Comparison of ENCODE assay signal across 19 cellular contexts in genomic region chr3:127616836-127617605, GRCh38. TPM values are rescaled to one million over a fixed set of nuclear protein-coding genes. Genes with fewer than 3 reads are reported as not detected.
DNase-seq lines count a peak whose midpoint lies in the region; ATAC-seq, FAIRE-seq and TF ChIP-seq lines count a peak whose summit lies in the region.
"Had no signal": no experiment of that assay in that cellular context is flagged by ENCODE, and none has a peak within 500 bp of the region (broad histone marks: within the 10 kb centered on the region; RNA-seq: fewer than 3 reads in every experiment).

No MANE protein-coding gene starts in this region.

- FAIRE-seq in K562 (lab: Jason Lieb, UNC) (no peak), kidney (lab: Jason Lieb, UNC) (no peak)
- FAIRE-seq: GM12891, GM18507 had no signal

- H3K79me2 ChIP-seq in K562 (ENCODE audit: control insufficient read depth, insufficient read depth, low read length): no peaks in the 10 kb centered on the region; the same call in 2 of the 3 replicates

- DNase-seq in activated naive CD4-positive, alpha-beta T cell treated with anti-CD3 and anti-CD28 coated beads, Interleukin-2, amount 50 U/mL, for 72 hours (ENCODE audit: low spot score in 2 of 2): no peak
- no peak for DNase-seq in activated naive CD4-positive, alpha-beta T cell treated with anti-CD3 and anti-CD28 coated beads for 36 hours
- DNase-seq in K562 (ENCODE audit: extremely low read depth in 1 of 4, low spot score in 3 of 4): no peak
- DNase-seq in kidney: peak; percentile 47
- no peak for DNase-seq in stimulated activated naive B cell treated with anti-CD40 and anti-IgM and Interleukin-4, amounts not matched to agents 10 μg/mL and 1 μg/mL and 100 μg/mL, for 72 hours
- no peak for DNase-seq in right atrium auricular region (ENCODE audit: low spot score)
- DNase-seq in ureter (ENCODE audit: low spot score): no peak
- DNase-seq: C1 segment of cervical spinal cord; Calu3; CD4-positive, alpha-beta memory T cell; COR-L47; DMS53; DMS79 treated with DMSO at 0.1 percent for 48 hours; GF-D8; GOT3; H7; HCEC 1CT had no signal

- no peak for TF ChIP-seq RAD21 in K562 (CRISPR knock-in tag; conservative IDR thresholded peaks at IDR 0.05 in 1 of 2, IDR thresholded peaks at IDR 0.05 in 1 of 2)

- no peak for TF ChIP-seq POLR2A in K562 (conservative IDR thresholded peaks at IDR 0.05)

- ATAC-seq in activated naive CD4-positive, alpha-beta T cell treated with anti-CD3 and anti-CD28 coated beads, Interleukin-2, amount 50 U/mL, for 72 hours: no peak
- no peak for ATAC-seq in K562
- ATAC-seq in stimulated activated naive B cell treated with anti-CD40 and anti-IgM and Interleukin-4, amounts not matched to agents 10 μg/mL and 1 μg/mL and 100 μg/mL, for 72 hours (replicated peaks): no peak

- TF ChIP-seq EP300 in K562 (IDR thresholded peaks at IDR 0.05; ENCODE audit: low read length): no peak

- intact Hi-C loops in activated naive CD4-positive, alpha-beta T cell treated with anti-CD3 and anti-CD28 coated beads for 36 hours (cut with micrococcal nuclease): no loop called here
- intact Hi-C loops in K562 (cut with micrococcal nuclease) (no loop called here), kidney (cut with DNase I) (no loop called here)

- TF ChIP-seq CTCF in K562 (IDR thresholded peaks at IDR 0.05 in 2 of 3, conservative IDR thresholded peaks at IDR 0.05 in 1 of 3; ENCODE audit: insufficient read depth in 2 of 3, low read depth in 1 of 3, low read length in 3 of 3) (no peak), kidney (IDR thresholded peaks at IDR 0.05; ENCODE audit: borderline replicate concordance, extremely low read depth, insufficient read depth) (no peak), right atrium auricular region (IDR thresholded peaks at IDR 0.05) (no peak)

- H3K4me1 ChIP-seq in K562 (replicated peaks in 1 of 2; ENCODE audit: control insufficient read depth in 2 of 2, insufficient read depth in 2 of 2, low read length in 2 of 2) (no peaks in the 10 kb centered on the region), kidney (ENCODE audit: control insufficient read depth in 1 of 2, insufficient read depth in 1 of 2, low read depth in 1 of 2, low read length in 2 of 2) (no peaks in the 10 kb centered on the region), right atrium auricular region (no peaks in the 10 kb centered on the region)

- H2AFZ ChIP-seq in K562 (ENCODE audit: low read depth, low read length): no peak overlapping the region

- POLR2A ChIA-PET in K562 (lab: Yijun Ruan, JAX): no interaction called here

- no peaks in the 10 kb centered on the region for H3K4me1 Mint-ChIP-seq in activated naive CD4-positive, alpha-beta T cell treated with anti-CD3 and anti-CD28 coated beads for 36 hours (ENCODE audit: low read depth)
- H3K4me1 Mint-ChIP-seq in stimulated activated naive B cell treated with anti-CD40 and anti-IgM and Interleukin-4, amounts not matched to agents 10 μg/mL and 1 μg/mL and 100 μg/mL, for 72 hours: peaks cover 0 to 4% of the 10 kb centered on the region in 2 donors
- H3K4me1 Mint-ChIP-seq: CD4-positive, alpha-beta memory T cell had no signal

- no TSS peak for BruUV-seq in K562 (replicated peaks; lab: Mats Ljungman, UMichigan)

- no peaks in the 10 kb centered on the region for H3K27me3 ChIP-seq in K562 (ENCODE audit: control insufficient read depth in 2 of 2, insufficient read depth in 2 of 2, low read length in 2 of 2)
- H3K27me3 ChIP-seq in right atrium auricular region: no peaks in the 10 kb centered on the region

- H3K36me3 ChIP-seq in K562 (ENCODE audit: control insufficient read depth, insufficient read depth, low read length) (peaks cover 97% of the 10 kb centered on the region; the same call in 2 of the 3 replicates), kidney (ENCODE audit: control insufficient read depth in 1 of 2, insufficient read depth in 2 of 2, low read length in 2 of 2) (peaks cover 0 to 6% of the 10 kb centered on the region in 2 donors), right atrium auricular region (no peaks in the 10 kb centered on the region)

- H3K27me3 Mint-ChIP-seq in activated naive CD4-positive, alpha-beta T cell treated with anti-CD3 and anti-CD28 coated beads for 36 hours (ENCODE audit: low read depth): no peaks in the 10 kb centered on the region
- H3K27me3 Mint-ChIP-seq in stimulated activated naive B cell treated with anti-CD40 and anti-IgM and Interleukin-4, amounts not matched to agents 10 μg/mL and 1 μg/mL and 100 μg/mL, for 72 hours: no peaks in the 10 kb centered on the region
- H3K27me3 Mint-ChIP-seq: CD4-positive, alpha-beta memory T cell had no signal

- H3K27ac ChIP-seq in K562 (ENCODE audit: extremely low read depth, low read depth, low read length) (no peak overlapping the region), kidney (ENCODE audit: low read depth in 2 of 2, low read length in 2 of 2) (no peak overlapping the region), right atrium auricular region (no peak overlapping the region)

- H3K4me3 ChIP-seq in K562: no peak overlapping the region
- no peak overlapping the region for H3K4me3 ChIP-seq in kidney (ENCODE audit: low read length in 2 of 2)
- H3K4me3 ChIP-seq in right atrium auricular region: no peak overlapping the region

- H3K9ac ChIP-seq in K562 (ENCODE audit: insufficient read depth in 1 of 2, low read depth in 2 of 2, low read length in 2 of 2): peak overlapping the region in 1 of 2 experiments; percentile 58; a peak in 1 of 4 replicates
- H3K9ac ChIP-seq in kidney (ENCODE audit: low read length in 2 of 2): no peak overlapping the region

- no peaks in the 10 kb centered on the region for H3K9me3 Mint-ChIP-seq in activated naive CD4-positive, alpha-beta T cell treated with anti-CD3 and anti-CD28 coated beads, Interleukin-2, amount 50 U/mL, for 72 hours
- H3K9me3 Mint-ChIP-seq in activated naive CD4-positive, alpha-beta T cell treated with anti-CD3 and anti-CD28 coated beads for 36 hours: no peaks in the 10 kb centered on the region
- no peaks in the 10 kb centered on the region for H3K9me3 Mint-ChIP-seq in stimulated activated naive B cell treated with anti-CD40 and anti-IgM and Interleukin-4, amounts not matched to agents 10 μg/mL and 1 μg/mL and 100 μg/mL, for 72 hours
- H3K9me3 Mint-ChIP-seq: CD4-positive, alpha-beta memory T cell had no signal

- H3K4me2 ChIP-seq in K562 (ENCODE audit: insufficient read depth, low read length): no peak overlapping the region

- H3K4me3 Mint-ChIP-seq in activated naive CD4-positive, alpha-beta T cell treated with anti-CD3 and anti-CD28 coated beads for 36 hours: no peak overlapping the region
- H3K4me3 Mint-ChIP-seq in stimulated activated naive B cell treated with anti-CD40 and anti-IgM and Interleukin-4, amounts not matched to agents 10 μg/mL and 1 μg/mL and 100 μg/mL, for 72 hours: no peak overlapping the region
- H3K4me3 Mint-ChIP-seq: CD4-positive, alpha-beta memory T cell had no signal

- CTCF ChIA-PET in activated naive CD4-positive, alpha-beta T cell treated with anti-CD3 and anti-CD28 coated beads for 36 hours (lab: Charles Lee): no interaction called here
- CTCF ChIA-PET in K562 (lab: Yijun Ruan, JAX; ENCODE audit: low intra/inter-chr PET ratio): no interaction called here

- H3K27ac Mint-ChIP-seq in activated naive CD4-positive, alpha-beta T cell treated with anti-CD3 and anti-CD28 coated beads, Interleukin-2, amount 50 U/mL, for 72 hours: peak overlapping the region; percentile 35 to 36
- no peak overlapping the region for H3K27ac Mint-ChIP-seq in activated naive CD4-positive, alpha-beta T cell treated with anti-CD3 and anti-CD28 coated beads for 36 hours
- peak overlapping the region; percentile 31 for H3K27ac Mint-ChIP-seq in stimulated activated naive B cell treated with anti-CD40 and anti-IgM and Interleukin-4, amounts not matched to agents 10 μg/mL and 1 μg/mL and 100 μg/mL, for 72 hours
- H3K27ac Mint-ChIP-seq: CD4-positive, alpha-beta memory T cell had no signal

- H4K20me1 ChIP-seq in K562 (replicated peaks; ENCODE audit: control insufficient read depth, insufficient read depth, low read length): no peaks in the 10 kb centered on the region; the same call in none of the 2 replicates

- no peaks in the 10 kb centered on the region for H3K9me3 ChIP-seq in K562 (replicated peaks; ENCODE audit: control insufficient read depth, insufficient read depth, low read depth, low read length)
- H3K9me3 ChIP-seq in kidney (ENCODE audit: control insufficient read depth in 1 of 2, low read length in 2 of 2): no peaks in the 10 kb centered on the region
- no peaks in the 10 kb centered on the region for H3K9me3 ChIP-seq in right atrium auricular region

- WGBS in K562 (ENCODE audit: insufficient coverage, low coverage, missing lambda C conversion rate): 95% methylated on average over 20 of the region's 26 CpGs

- no peaks in the 10 kb centered on the region for H3K9me1 ChIP-seq in K562 (ENCODE audit: control insufficient read depth, insufficient read depth, low read length)

- in situ Hi-C loops in K562 (cut with MboI): no loop called here

- peaks cover 58 to 83% of the 10 kb centered on the region in 2 donors for H3K36me3 Mint-ChIP-seq in activated naive CD4-positive, alpha-beta T cell treated with anti-CD3 and anti-CD28 coated beads, Interleukin-2, amount 50 U/mL, for 72 hours
- H3K36me3 Mint-ChIP-seq in activated naive CD4-positive, alpha-beta T cell treated with anti-CD3 and anti-CD28 coated beads for 36 hours (ENCODE audit: low read depth): peaks cover 81% of the 10 kb centered on the region
- H3K36me3 Mint-ChIP-seq in stimulated activated naive B cell treated with anti-CD40 and anti-IgM and Interleukin-4, amounts not matched to agents 10 μg/mL and 1 μg/mL and 100 μg/mL, for 72 hours: peaks cover 60 to 89% of the 10 kb centered on the region in 2 donors

RNA-seq across cellular contexts. Expression of gene PODXL2, which starts 12.0 kb away (rescaled TPM):
- total RNA-seq in activated naive CD4-positive, alpha-beta T cell treated with anti-CD3 and anti-CD28 coated beads, Interleukin-2, amount 50 U/mL, for 72 hours: 1 to 10 TPM in 1 of 2 donors, under 1 TPM in 1; 0.43 to 1.8 TPM
- 1 to 10 TPM in 1 of 2 experiments, under 1 TPM in 1; 0.98 to 1.1 TPM for total RNA-seq in activated naive CD4-positive, alpha-beta T cell treated with anti-CD3 and anti-CD28 coated beads for 36 hours
- total RNA-seq in K562 (2011; cell fraction: chromatin; rRNA removed; ENCODE audit: low replicate concordance): 17.2 and 34.9 TPM in 2 replicates
- 47.0 and 49.4 TPM in 2 replicates for total RNA-seq in K562 (2011; cell fraction: nucleolus; rRNA removed)
- total RNA-seq in K562 (2011; cell fraction: nucleoplasm; rRNA removed): 23.7 and 31.7 TPM in 2 replicates
- total RNA-seq in K562 (2014; rRNA removed) (52.5 and 59.1 TPM in 2 replicates), K562 (2014; rRNA removed; fragmentation: Illumina TruSeq; extraction: Trizol) (16.1 TPM in 2 replicates), K562 (2015; rRNA removed; fragmentation: Illumina TruSeq; extraction: Trizol) (21.9 and 22.3 TPM in 2 replicates), K562 (2021) (39.6 and 42.4 TPM in 2 replicates), kidney (7.4 TPM), right atrium auricular region (1 to 10 TPM; 1.9 to 2.9 TPM), ureter (15.9 TPM)
- polyA plus RNA-seq in K562 (2011; rRNA removed) (19.2 and 20.3 TPM in 2 replicates), K562 (2014; fragmentation: Illumina TruSeq; extraction: Trizol) (22.1 and 27.7 TPM in 2 replicates), K562 (2014; fragmentation: Nextera tagmentation; extraction: Ambion mirVana) (under 1 TPM; 0.03 to 0.07 TPM), K562 (2014; rRNA removed) (49.0 and 50.3 TPM in 2 replicates), kidney (ENCODE audit: insufficient read depth, low read depth, low replicate concordance) (10.5 TPM)
- polyA plus RNA-seq in K562 (2011; cell fraction: cytosol; rRNA removed): 19.5 and 45.6 TPM in 2 replicates
- 22.1 and 37.7 TPM in 2 replicates for polyA plus RNA-seq in K562 (2011; cell fraction: nucleus; rRNA removed)
- 18.9 and 20.5 TPM in 2 replicates for polyA plus RNA-seq in K562 (2012)
- 12.9 and 14.7 TPM in 2 replicates for polyA minus RNA-seq in K562 (2011; rRNA and poly(A)+ RNA removed)
- 16.8 and 18.6 TPM in 2 replicates for polyA minus RNA-seq in K562 (2011; cell fraction: cytosol; rRNA and poly(A)+ RNA removed)
- 9.6 and 11.8 TPM in 2 replicates for polyA minus RNA-seq in K562 (2011; cell fraction: nucleus; rRNA and poly(A)+ RNA removed)

RNA-seq across cellular contexts. Expression of gene MCM2, which starts 18.8 kb away (rescaled TPM):
- 100 to 1,000 TPM; 172 to 245 TPM for total RNA-seq in activated naive CD4-positive, alpha-beta T cell treated with anti-CD3 and anti-CD28 coated beads, Interleukin-2, amount 50 U/mL, for 72 hours
- 100 to 1,000 TPM; 250 to 259 TPM for total RNA-seq in activated naive CD4-positive, alpha-beta T cell treated with anti-CD3 and anti-CD28 coated beads for 36 hours
- total RNA-seq in K562 (2011; cell fraction: chromatin; rRNA removed; ENCODE audit: low replicate concordance): 47.8 and 103 TPM in 2 replicates
- total RNA-seq in K562 (2011; cell fraction: nucleolus; rRNA removed): 73.3 and 75.2 TPM in 2 replicates
- total RNA-seq in K562 (2011; cell fraction: nucleoplasm; rRNA removed): 58.3 and 58.7 TPM in 2 replicates
- total RNA-seq in K562 (2014; rRNA removed) (114 and 127 TPM in 2 replicates), K562 (2014; rRNA removed; fragmentation: Illumina TruSeq; extraction: Trizol) (42.8 and 53.3 TPM in 2 replicates), K562 (2015; rRNA removed; fragmentation: Illumina TruSeq; extraction: Trizol) (74.8 and 78.4 TPM in 2 replicates), K562 (2021) (132 and 139 TPM in 2 replicates), kidney (8.8 TPM), right atrium auricular region (1 to 10 TPM; 3.8 to 5.4 TPM), ureter (12.2 TPM)
- polyA plus RNA-seq in K562 (2011; rRNA removed) (85.3 and 107 TPM in 2 replicates), K562 (2014; fragmentation: Illumina TruSeq; extraction: Trizol) (67.5 and 83.1 TPM in 2 replicates), K562 (2014; fragmentation: Nextera tagmentation; extraction: Ambion mirVana) (1 to 10 TPM; 5.8 to 5.9 TPM), K562 (2014; rRNA removed) (76.5 and 83.7 TPM in 2 replicates), kidney (ENCODE audit: insufficient read depth, low read depth, low replicate concordance) (3.3 TPM)
- polyA plus RNA-seq in K562 (2011; cell fraction: cytosol; rRNA removed): 111 and 139 TPM in 2 replicates
- polyA plus RNA-seq in K562 (2011; cell fraction: nucleus; rRNA removed): 97.8 and 104 TPM in 2 replicates
- 69.7 and 85.9 TPM in 2 replicates for polyA plus RNA-seq in K562 (2012)
- 93.0 and 140 TPM in 2 replicates for polyA minus RNA-seq in K562 (2011; rRNA and poly(A)+ RNA removed)
- 127 and 131 TPM in 2 replicates for polyA minus RNA-seq in K562 (2011; cell fraction: cytosol; rRNA and poly(A)+ RNA removed)
- polyA minus RNA-seq in K562 (2011; cell fraction: nucleus; rRNA and poly(A)+ RNA removed): 35.5 and 49.1 TPM in 2 replicates

RNA-seq across cellular contexts. Expression of gene TPRA1, which starts 26.5 kb away (rescaled TPM):
- 10 to 100 TPM; 26.0 to 31.3 TPM for total RNA-seq in activated naive CD4-positive, alpha-beta T cell treated with anti-CD3 and anti-CD28 coated beads, Interleukin-2, amount 50 U/mL, for 72 hours
- 10 to 100 TPM; 15.1 to 15.9 TPM for total RNA-seq in activated naive CD4-positive, alpha-beta T cell treated with anti-CD3 and anti-CD28 coated beads for 36 hours
- total RNA-seq in K562 (2011; cell fraction: chromatin; rRNA removed; ENCODE audit: low replicate concordance): 9.3 and 35.1 TPM in 2 replicates
- 40.4 and 44.2 TPM in 2 replicates for total RNA-seq in K562 (2011; cell fraction: nucleolus; rRNA removed)
- total RNA-seq in K562 (2011; cell fraction: nucleoplasm; rRNA removed): 25.4 and 30.3 TPM in 2 replicates
- total RNA-seq in K562 (2014; rRNA removed) (18.6 and 23.2 TPM in 2 replicates), K562 (2014; rRNA removed; fragmentation: Illumina TruSeq; extraction: Trizol) (3.7 and 7.3 TPM in 2 replicates), K562 (2015; rRNA removed; fragmentation: Illumina TruSeq; extraction: Trizol) (9.2 and 10.3 TPM in 2 replicates), K562 (2021) (19.4 and 21.5 TPM in 2 replicates), kidney (36.4 TPM), right atrium auricular region (10 to 100 TPM; 24.0 to 27.3 TPM), ureter (30.5 TPM)
- polyA plus RNA-seq in K562 (2011; rRNA removed) (13.9 and 18.2 TPM in 2 replicates), K562 (2014; fragmentation: Illumina TruSeq; extraction: Trizol) (11.1 and 13.2 TPM in 2 replicates), K562 (2014; fragmentation: Nextera tagmentation; extraction: Ambion mirVana) (1 to 10 TPM in 1 of 2 experiments, under 1 TPM in 1; 0.66 to 1.4 TPM), K562 (2014; rRNA removed) (16.7 and 19.5 TPM in 2 replicates), kidney (ENCODE audit: insufficient read depth, low read depth, low replicate concordance) (35.4 TPM)
- polyA plus RNA-seq in K562 (2011; cell fraction: cytosol; rRNA removed): 26.2 and 45.0 TPM in 2 replicates
- 43.6 and 57.3 TPM in 2 replicates for polyA plus RNA-seq in K562 (2011; cell fraction: nucleus; rRNA removed)
- 14.2 and 17.5 TPM in 2 replicates for polyA plus RNA-seq in K562 (2012)
- polyA minus RNA-seq in K562 (2011; rRNA and poly(A)+ RNA removed): 7.6 and 11.4 TPM in 2 replicates
- 9.7 and 14.2 TPM in 2 replicates for polyA minus RNA-seq in K562 (2011; cell fraction: cytosol; rRNA and poly(A)+ RNA removed)
- 9.0 and 15.6 TPM in 2 replicates for polyA minus RNA-seq in K562 (2011; cell fraction: nucleus; rRNA and poly(A)+ RNA removed)

RNA-seq across cellular contexts. Expression of gene ABTB1, which starts 55.7 kb away (rescaled TPM):
- total RNA-seq in activated naive CD4-positive, alpha-beta T cell treated with anti-CD3 and anti-CD28 coated beads, Interleukin-2, amount 50 U/mL, for 72 hours: 10 to 100 TPM; 12.2 to 27.6 TPM
- total RNA-seq in activated naive CD4-positive, alpha-beta T cell treated with anti-CD3 and anti-CD28 coated beads for 36 hours: 10 to 100 TPM; 10.6 to 13.5 TPM
- total RNA-seq in K562 (2011; cell fraction: chromatin; rRNA removed; ENCODE audit: low replicate concordance): 7.7 and 16.8 TPM in 2 replicates
- total RNA-seq in K562 (2011; cell fraction: nucleolus; rRNA removed): 13.7 and 16.5 TPM in 2 replicates
- total RNA-seq in K562 (2011; cell fraction: nucleoplasm; rRNA removed): 6.9 and 9.3 TPM in 2 replicates
- total RNA-seq in K562 (2014; rRNA removed) (0.68 and 1.0 TPM in 2 replicates), K562 (2014; rRNA removed; fragmentation: Illumina TruSeq; extraction: Trizol) (0.25 and 0.26 TPM in 2 replicates), K562 (2015; rRNA removed; fragmentation: Illumina TruSeq; extraction: Trizol) (0.29 and 0.30 TPM in 2 replicates), K562 (2021) (1.6 and 1.9 TPM in 2 replicates), kidney (29.2 TPM), right atrium auricular region (10 to 100 TPM; 14.9 to 16.9 TPM), ureter (20.7 TPM)
- polyA plus RNA-seq in K562 (2011; rRNA removed) (1.2 and 1.7 TPM in 2 replicates), K562 (2014; fragmentation: Illumina TruSeq; extraction: Trizol) (0.42 and 1.1 TPM in 2 replicates), K562 (2014; fragmentation: Nextera tagmentation; extraction: Ambion mirVana) (under 1 TPM in 1 of 2 experiments, not detected in 1; 0.04 TPM), K562 (2014; rRNA removed) (1.4 and 2.3 TPM in 2 replicates), kidney (ENCODE audit: insufficient read depth, low read depth, low replicate concordance) (43.2 TPM)
- 1.3 and 2.5 TPM in 2 replicates for polyA plus RNA-seq in K562 (2011; cell fraction: cytosol; rRNA removed)
- polyA plus RNA-seq in K562 (2011; cell fraction: nucleus; rRNA removed): 14.3 and 22.2 TPM in 2 replicates
- 1.7 and 6.1 TPM in 2 replicates for polyA plus RNA-seq in K562 (2012)
- 0.60 and 0.95 TPM in 2 replicates for polyA minus RNA-seq in K562 (2011; rRNA and poly(A)+ RNA removed)
- 1.0 and 2.4 TPM in 2 replicates for polyA minus RNA-seq in K562 (2011; cell fraction: cytosol; rRNA and poly(A)+ RNA removed)
- 4.1 and 5.9 TPM in 2 replicates for polyA minus RNA-seq in K562 (2011; cell fraction: nucleus; rRNA and poly(A)+ RNA removed)
